In genomic region chr12:50111693-50112455, GRCh38 we compare ENCODE assay signal across 8 cellular contexts. TPM values are rescaled to one million over a fixed set of nuclear protein-coding genes. Genes with fewer than 3 reads are reported as not detected.
A peak's percentile ranks its signal among the peaks of the same experiment; 100 is the strongest.
DNase-seq lines count a peak whose midpoint lies in the region; ATAC-seq and TF ChIP-seq lines count a peak whose summit lies in the region.

COX14 (plus strand) TSS chr12:50112236; CDS start chr12:50120044, 7,808 bp downstream.

- H3K4me3 ChIP-seq in CD4-positive, CD25-positive, alpha-beta regulatory T cell (ENCODE audit: low read depth, low read length): peak within 1 kb of the TSS; percentile 95
- H3K4me3 ChIP-seq in duodenal mucosa (ENCODE audit: low read depth in 1 of 2, low read length in 2 of 2): peak within 1 kb of the TSS; percentile 99 to 100
- H3K4me3 ChIP-seq in lower leg skin (ENCODE audit: low read depth, poor library complexity, severe bottlenecking): peak within 1 kb of the TSS; percentile 81

- H3K9ac ChIP-seq in duodenal mucosa (ENCODE audit: low read depth in 1 of 2, low read length in 2 of 2): peak within 1 kb of the TSS; percentile 98 to 100

- TF ChIP-seq POLR2A in lower leg skin (IDR thresholded peaks at IDR 0.05): peak in 1 of 2 donors; percentile 68

- POLR2A ChIA-PET in activated CD4-positive, alpha-beta memory T cell treated with anti-CD3 and anti-CD28 coated beads, Interleukin-2, amount 10 ng/mL, durations not matched to agents 7 days and 5 days (lab: Charles Lee): interaction anchor here (0.6 to 5.4 kb wide), 44 partner anchors 9 to 914 kb away, joined by 3 to 60 read pairs (median 5); partner anchors contain the start of genes CERS5, DIP2B, LARP4 and LIMA1

- H3K4me1 Mint-ChIP-seq in CD4-positive, CD25-positive, alpha-beta regulatory T cell: peaks cover 5 to 49% (median 37%) of the 10 kb centered on the region in 4 donors
- peaks cover 44% of the 10 kb centered on the region for H3K4me1 Mint-ChIP-seq in activated CD4-positive, alpha-beta memory T cell treated with anti-CD3 and anti-CD28 coated beads, Interleukin-2, amount 10 ng/mL, durations not matched to agents 7 days and 5 days

- H3K27me3 Mint-ChIP-seq in CD4-positive, CD25-positive, alpha-beta regulatory T cell: no peaks in the 10 kb centered on the region
- no peaks in the 10 kb centered on the region for H3K27me3 Mint-ChIP-seq in activated CD4-positive, alpha-beta memory T cell treated with anti-CD3 and anti-CD28 coated beads, Interleukin-2, amount 10 ng/mL, durations not matched to agents 7 days and 5 days

- peak within 1 kb of the TSS; percentile 97 to 99 (median 98) for H3K4me3 Mint-ChIP-seq in CD4-positive, CD25-positive, alpha-beta regulatory T cell
- peak within 1 kb of the TSS; percentile 93 for H3K4me3 Mint-ChIP-seq in activated CD4-positive, alpha-beta memory T cell treated with anti-CD3 and anti-CD28 coated beads, Interleukin-2, amount 10 ng/mL, durations not matched to agents 7 days and 5 days

- TF ChIP-seq CTCF in lower leg skin (IDR thresholded peaks at IDR 0.05): no peak

- H3K27me3 ChIP-seq in CD4-positive, CD25-positive, alpha-beta regulatory T cell (ENCODE audit: control insufficient read depth, insufficient read depth, low read length): no peaks in the 10 kb centered on the region
- H3K27me3 ChIP-seq in duodenal mucosa (ENCODE audit: control insufficient read depth in 1 of 2, insufficient read depth in 2 of 2, low read length in 2 of 2): no peaks in the 10 kb centered on the region

- peak within 1 kb of the TSS; percentile 99 to 100 (median 100) for H3K27ac Mint-ChIP-seq in CD4-positive, CD25-positive, alpha-beta regulatory T cell
- H3K27ac Mint-ChIP-seq in activated CD4-positive, alpha-beta memory T cell treated with anti-CD3 and anti-CD28 coated beads, Interleukin-2, amount 10 ng/mL, durations not matched to agents 7 days and 5 days: peak within 1 kb of the TSS; percentile 96

- WGBS in lower leg skin, 2 donors: 0% methylated on average over 48 to 49 of the region's 59 CpGs

- H3K9me3 ChIP-seq in CD4-positive, CD25-positive, alpha-beta regulatory T cell (ENCODE audit: control insufficient read depth in 2 of 2, low read length in 2 of 2): no peaks in the 10 kb centered on the region
- H3K9me3 ChIP-seq in duodenal mucosa (ENCODE audit: control insufficient read depth in 1 of 2, low read length in 2 of 2): peaks cover 0 to 2% of the 10 kb centered on the region in 2 donors

- peak; percentile 84 for ATAC-seq in CD4-positive, CD25-positive, alpha-beta regulatory T cell (ENCODE audit: low read depth in 2 of 2)
- ATAC-seq in GM19397 (IDR thresholded peaks at IDR 0.05; ENCODE audit: unreplicated experiment): peak; percentile 83
- ATAC-seq in HG03575 (IDR thresholded peaks at IDR 0.05; ENCODE audit: extremely low read depth, insufficient number of reproducible peaks, low FRiP score, unreplicated experiment): peak; percentile 63

- H3K36me3 Mint-ChIP-seq in CD4-positive, CD25-positive, alpha-beta regulatory T cell: peaks cover 20% of the 10 kb centered on the region
- H3K36me3 Mint-ChIP-seq in activated CD4-positive, alpha-beta memory T cell treated with anti-CD3 and anti-CD28 coated beads, Interleukin-2, amount 10 ng/mL, durations not matched to agents 7 days and 5 days (ENCODE audit: low read depth): peaks cover 26% of the 10 kb centered on the region

- intact Hi-C loops in lower leg skin (cut with DNase I; ENCODE audit: low total_unique reads): no loop called here

- H3K36me3 ChIP-seq in CD4-positive, CD25-positive, alpha-beta regulatory T cell (ENCODE audit: control insufficient read depth, insufficient read depth, low read length): peaks cover 12% of the 10 kb centered on the region
- H3K36me3 ChIP-seq in duodenal mucosa (ENCODE audit: control insufficient read depth in 1 of 2, insufficient read depth in 2 of 2, low read length in 2 of 2): peaks cover 0 to 18% of the 10 kb centered on the region in 2 donors

- DNase-seq in CD4-positive, CD25-positive, alpha-beta regulatory T cell: peak; percentile 98 to 100 (median 99)
- DNase-seq in NCI-H82 treated with DMSO at 0.1 percent for 48 hours (lab: John Stamatoyannopoulos, UW; ENCODE audit: unreplicated experiment) (peak; percentile 99), lower leg skin (ENCODE audit: low spot score in 2 of 2) (peak; percentile 99 to 100)
- DNase-seq in activated CD4-positive, alpha-beta memory T cell treated with anti-CD3 and anti-CD28 coated beads, Interleukin-2, amount 10 ng/mL, durations not matched to agents 7 days and 5 days: peak; percentile 99
- peak; percentile 97 to 99 (median 97) for DNase-seq in stimulated activated CD4-positive, alpha-beta T cell treated with anti-CD3 and anti-CD28 coated beads, TNF-alpha, amount 100 ng/mL, for 1 hour (ENCODE audit: low read depth in 3 of 3, low spot score in 1 of 3)

- H3K4me1 ChIP-seq in CD4-positive, CD25-positive, alpha-beta regulatory T cell (ENCODE audit: control insufficient read depth, insufficient read depth, low read length, poor library complexity, severe bottlenecking): peaks cover 39% of the 10 kb centered on the region
- H3K4me1 ChIP-seq in duodenal mucosa (ENCODE audit: control insufficient read depth in 1 of 2, insufficient read depth in 2 of 2, low read length in 2 of 2): peaks cover 32 to 63% of the 10 kb centered on the region in 2 donors

- no peaks in the 10 kb centered on the region for H3K9me3 Mint-ChIP-seq in CD4-positive, CD25-positive, alpha-beta regulatory T cell
- H3K9me3 Mint-ChIP-seq in activated CD4-positive, alpha-beta memory T cell treated with anti-CD3 and anti-CD28 coated beads, Interleukin-2, amount 10 ng/mL, durations not matched to agents 7 days and 5 days: no peaks in the 10 kb centered on the region

- CTCF ChIA-PET in activated CD4-positive, alpha-beta memory T cell treated with anti-CD3 and anti-CD28 coated beads, Interleukin-2, amount 10 ng/mL, durations not matched to agents 7 days and 5 days (lab: Charles Lee): interaction anchor here (0.6 to 9.8 kb wide), 63 partner anchors 9 to 970 kb away, joined by 3 to 181 read pairs (median 7); partner anchors contain the start of genes BCDIN3D, CERS5, GPD1 and LARP4

- peak within 1 kb of the TSS; percentile 94 for H3K27ac ChIP-seq in CD4-positive, CD25-positive, alpha-beta regulatory T cell (ENCODE audit: insufficient read depth, low read length, poor library complexity, severe bottlenecking)
- peak within 1 kb of the TSS; percentile 97 for H3K27ac ChIP-seq in duodenal mucosa (ENCODE audit: low read depth, low read length)

RNA-seq across cellular contexts. Expression of gene COX14, which starts in this region (rescaled TPM):
- total RNA-seq in CD4-positive, CD25-positive, alpha-beta regulatory T cell: 46.4 TPM
- polyA plus RNA-seq in CD4-positive, CD25-positive, alpha-beta regulatory T cell: 100 to 1,000 TPM; 256 to 297 (median 268) TPM
- 10 to 100 TPM; 53.5 to 55.3 TPM for total RNA-seq in activated CD4-positive, alpha-beta memory T cell treated with anti-CD3 and anti-CD28 coated beads, Interleukin-2, amount 10 ng/mL, durations not matched to agents 7 days and 5 days
- total RNA-seq in lower leg skin: 10 to 100 TPM; 29.0 to 52.1 (median 36.8) TPM

Comparison
In these comparisons a context has a peak if more than half of its experiments do, and no peak if none do; other contexts are left out.
1. Peak in every context shown above with its lines: DNase-seq, ATAC-seq, H3K4me3 ChIP-seq and H3K27ac ChIP-seq.